28 cellular contexts compared by ENCODE assay signal in the genomic region with DNA sequence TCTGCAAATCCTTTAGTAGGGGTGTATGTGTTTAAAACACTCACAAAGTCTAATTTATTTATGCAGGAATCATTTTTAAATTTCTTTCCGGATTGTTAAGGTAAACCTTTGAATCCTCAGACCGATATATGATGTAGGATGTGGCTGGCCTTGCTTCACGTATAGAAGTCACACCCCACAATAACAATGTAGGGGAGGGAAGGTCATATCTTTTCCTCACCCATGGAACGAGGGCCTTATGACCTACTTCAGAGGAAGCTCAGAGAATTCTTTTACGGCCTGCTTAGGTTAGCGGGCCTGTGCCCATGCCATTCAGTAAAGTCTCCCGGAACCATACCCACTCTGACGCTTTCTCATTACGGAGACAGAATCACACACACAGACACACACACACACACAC.
"Had no signal": no experiment of that assay in that cellular context is flagged by ENCODE, and none has a peak within 500 bp of the region (broad histone marks: within the 10 kb centered on the region; RNA-seq: fewer than 3 reads in every experiment).

No MANE protein-coding gene starts in this region.

- H3K36me3 ChIP-seq: heart left ventricle, left ventricle myocardium inferior, neutrophil, right lobe of liver, thyroid gland, upper lobe of right lung had no signal

- H3K36me3 Mint-ChIP-seq: immature natural killer cell; mesothelial cell of epicardium; natural killer cell treated with Interleukin-12 subunit alpha and Interleukin-12 subunit beta and Interleukin-15 and Interleukin-18, amount 100 ng/mL, for 72 hours had no signal

- DNase-seq: heart left ventricle; immature natural killer cell; kidney; left ventricle myocardium inferior; mesendoderm; naive thymus-derived CD4-positive, alpha-beta T cell; psoas muscle; right lobe of liver; stimulated activated CD4-positive, alpha-beta T cell treated with anti-CD3 and anti-CD28 coated beads, Interleukin-1b, Interleukin-23, amount 100 ng/mL, for 48 hours; stimulated activated CD4-positive, alpha-beta T cell treated with anti-CD3 and anti-CD28 coated beads, Interleukin-2, amount 100 ng/mL, for 48 hours; stimulated activated CD4-positive, alpha-beta T cell treated with anti-CD3 and anti-CD28 coated beads, Interleukin-4, amount 100 ng/mL, for 4 hours; stimulated activated CD8-positive, alpha-beta memory T cell treated with anti-CD3 and anti-CD28 coated beads, Interleukin-4, amount 100 ng/mL, for 48 hours; stimulated activated naive CD4-positive, alpha-beta T cell treated with Interleukin-2 at 50 U/mL for 16 hours; stimulated activated naive CD8-positive, alpha-beta T cell treated with anti-CD3 and anti-CD28 coated beads, Interleukin-15, amount 100 ng/mL, for 72 hours; substantia nigra; testis; thyroid gland; trophoblast cell; upper lobe of right lung had no signal

- H3K9ac ChIP-seq: parathyroid adenoma had no signal

- FAIRE-seq: islet of Langerhans, kidney, urothelium cell line had no signal

- H3K9me3 ChIP-seq: heart left ventricle, left ventricle myocardium inferior, neutrophil, psoas muscle, right lobe of liver, testis, thyroid gland, upper lobe of right lung had no signal

- H3K4me3 ChIP-seq: heart left ventricle, left ventricle myocardium inferior, lung, psoas muscle, right lobe of liver, smooth muscle cell, testis, thyroid gland, upper lobe of right lung had no signal

- H3K27ac Mint-ChIP-seq: immature natural killer cell; mesothelial cell of epicardium; naive thymus-derived CD4-positive, alpha-beta T cell; natural killer cell treated with Interleukin-12 subunit alpha and Interleukin-12 subunit beta and Interleukin-15 and Interleukin-18, amount 100 ng/mL, for 72 hours; stimulated activated memory B cell treated with anti-CD40 and anti-IgM and Interleukin-4, amounts not matched to agents 10 μg/mL and 1 μg/mL and 100 μg/mL, for 72 hours; stimulated activated naive CD8-positive, alpha-beta T cell treated with anti-CD3 and anti-CD28 coated beads, Interleukin-15, amount 100 ng/mL, for 72 hours had no signal

- H3K27me3 ChIP-seq: heart left ventricle, neutrophil, right lobe of liver, testis, thyroid gland, upper lobe of right lung had no signal

- H3K4me2 ChIP-seq: smooth muscle cell had no signal

- H3K79me2 ChIP-seq: parathyroid adenoma had no signal

- ATAC-seq: heart left ventricle; naive thymus-derived CD4-positive, alpha-beta T cell; natural killer cell treated with Interleukin-12 subunit alpha and Interleukin-12 subunit beta and Interleukin-15 and Interleukin-18, amount 100 ng/mL, for 72 hours; psoas muscle; right lobe of liver; stimulated activated memory B cell treated with anti-CD40 and anti-IgM and Interleukin-4, amounts not matched to agents 10 μg/mL and 1 μg/mL and 100 μg/mL, for 72 hours; stimulated activated naive CD8-positive, alpha-beta T cell treated with anti-CD3 and anti-CD28 coated beads, Interleukin-15, amount 100 ng/mL, for 72 hours; upper lobe of right lung had no signal

- H3K4me3 Mint-ChIP-seq: immature natural killer cell; mesothelial cell of epicardium; naive thymus-derived CD4-positive, alpha-beta T cell; natural killer cell treated with Interleukin-12 subunit alpha and Interleukin-12 subunit beta and Interleukin-15 and Interleukin-18, amount 100 ng/mL, for 72 hours; stimulated activated memory B cell treated with anti-CD40 and anti-IgM and Interleukin-4, amounts not matched to agents 10 μg/mL and 1 μg/mL and 100 μg/mL, for 72 hours; stimulated activated naive CD8-positive, alpha-beta T cell treated with anti-CD3 and anti-CD28 coated beads, Interleukin-15, amount 100 ng/mL, for 72 hours had no signal

- H2AFZ ChIP-seq: parathyroid adenoma had no signal

- H3K9me3 Mint-ChIP-seq: immature natural killer cell; natural killer cell treated with Interleukin-12 subunit alpha and Interleukin-12 subunit beta and Interleukin-15 and Interleukin-18, amount 100 ng/mL, for 72 hours had no signal

- H3K27me3 Mint-ChIP-seq: stimulated activated memory B cell treated with anti-CD40 and anti-IgM and Interleukin-4, amounts not matched to agents 10 μg/mL and 1 μg/mL and 100 μg/mL, for 72 hours; stimulated activated naive CD8-positive, alpha-beta T cell treated with anti-CD3 and anti-CD28 coated beads, Interleukin-15, amount 100 ng/mL, for 72 hours had no signal

- H3K27ac ChIP-seq: heart left ventricle, left ventricle myocardium inferior, neutrophil, parathyroid adenoma, psoas muscle, right lobe of liver, testis, thyroid gland, upper lobe of right lung had no signal

- H3K4me1 ChIP-seq: parathyroid adenoma, testis had no signal
